In genomic region chr18:9433616-9434239, GRCh38 we compare ENCODE assay signal across 15 cellular contexts. TPM values are rescaled to one million over a fixed set of nuclear protein-coding genes. Genes with fewer than 3 reads are reported as not detected.
A peak's percentile ranks its signal among the peaks of the same experiment; 100 is the strongest.
DNase-seq lines count a peak whose midpoint lies in the region; ATAC-seq, FAIRE-seq and TF ChIP-seq lines count a peak whose summit lies in the region.
"Had no signal": no experiment of that assay in that cellular context is flagged by ENCODE, and none has a peak within 500 bp of the region (broad histone marks: within the 10 kb centered on the region; RNA-seq: fewer than 3 reads in every experiment).

No MANE protein-coding gene starts in this region.

- no peak for FAIRE-seq in urothelium cell line (lab: Jason Lieb, UNC)
- no peak for FAIRE-seq in RCC 7860 (lab: Jason Lieb, UNC)
- FAIRE-seq: TTC549 had no signal

- H3K27me3 ChIP-seq in HAP-1 (ENCODE audit: low read depth), result no peaks in the 10 kb centered on the region
- H3K27me3 ChIP-seq in naive thymus-derived CD4-positive, alpha-beta T cell (ENCODE audit: control insufficient read depth in 2 of 2, insufficient read depth in 2 of 2, low read length in 2 of 2), result no peaks in the 10 kb centered on the region
- H3K27me3 ChIP-seq: breast epithelium had no signal

- H3K4me1 ChIP-seq in HAP-1, result peaks cover 10% of the 10 kb centered on the region
- no peaks in the 10 kb centered on the region for H3K4me1 ChIP-seq in naive thymus-derived CD4-positive, alpha-beta T cell (ENCODE audit: control insufficient read depth in 2 of 2, insufficient read depth in 2 of 2, low read length in 2 of 2)

- no peaks in the 10 kb centered on the region for H3K27me3 Mint-ChIP-seq in activated B cell treated with CpG ODN at 0.5 μM for 24 hours
- H3K27me3 Mint-ChIP-seq in naive thymus-derived CD4-positive, alpha-beta T cell, result peaks cover 3 to 11% (median 7%) of the 10 kb centered on the region in 5 donors

- H3K27ac ChIP-seq in naive thymus-derived CD4-positive, alpha-beta T cell (ENCODE audit: low read depth, low read length), result no peak overlapping the region
- H3K27ac ChIP-seq: breast epithelium had no signal

- ATAC-seq in activated B cell treated with CpG ODN at 0.5 μM for 24 hours (ENCODE audit: low read depth), result no peak
- ATAC-seq in naive thymus-derived CD4-positive, alpha-beta T cell, result peak; percentile 38
- no peak for ATAC-seq in GM19023 (IDR thresholded peaks at IDR 0.05; ENCODE audit: unreplicated experiment)

- TF ChIP-seq CTCF in activated B cell treated with CpG ODN at 0.5 μM for 24 hours (IDR thresholded peaks at IDR 0.05), result no peak

- H3K36me3 ChIP-seq in HAP-1 (replicated peaks), result no peaks in the 10 kb centered on the region
- no peaks in the 10 kb centered on the region for H3K36me3 ChIP-seq in naive thymus-derived CD4-positive, alpha-beta T cell (ENCODE audit: control insufficient read depth in 2 of 3, insufficient read depth in 3 of 3, low read length in 3 of 3)
- H3K36me3 ChIP-seq: breast epithelium had no signal

- no peaks in the 10 kb centered on the region for H3K36me3 Mint-ChIP-seq in activated B cell treated with CpG ODN at 0.5 μM for 24 hours (ENCODE audit: low read depth)
- peaks cover 0 to 7% (median 0%) of the 10 kb centered on the region in 5 donors for H3K36me3 Mint-ChIP-seq in naive thymus-derived CD4-positive, alpha-beta T cell
- H3K36me3 Mint-ChIP-seq: CD8-positive, alpha-beta memory T cell had no signal

- no peaks in the 10 kb centered on the region for H3K9me3 Mint-ChIP-seq in activated B cell treated with CpG ODN at 0.5 μM for 24 hours
- H3K9me3 Mint-ChIP-seq in naive thymus-derived CD4-positive, alpha-beta T cell, result peaks cover 0 to 8% (median 1%) of the 10 kb centered on the region in 11 donors
- H3K9me3 Mint-ChIP-seq: CD8-positive, alpha-beta memory T cell had no signal

- H3K27ac Mint-ChIP-seq in activated B cell treated with CpG ODN at 0.5 μM for 24 hours, result no peak overlapping the region
- peak overlapping the region in 1 of 9 donors; percentile 6 for H3K27ac Mint-ChIP-seq in naive thymus-derived CD4-positive, alpha-beta T cell

- no peaks in the 10 kb centered on the region for H3K9me3 ChIP-seq in HAP-1
- H3K9me3 ChIP-seq in naive thymus-derived CD4-positive, alpha-beta T cell (ENCODE audit: control insufficient read depth in 2 of 3, low read length in 3 of 3), result no peaks in the 10 kb centered on the region
- H3K9me3 ChIP-seq: breast epithelium had no signal

- no peak overlapping the region for H3K4me3 ChIP-seq in HAP-1
- H3K4me3 ChIP-seq in naive thymus-derived CD4-positive, alpha-beta T cell (ENCODE audit: low read length), result no peak overlapping the region
- H3K4me3 ChIP-seq: breast epithelium had no signal

- CTCF ChIA-PET in activated B cell treated with CpG ODN at 0.5 μM for 24 hours (lab: Charles Lee), result no interaction called here
- CTCF ChIA-PET in naive thymus-derived CD4-positive, alpha-beta T cell (lab: Charles Lee), result no interaction called here

- intact Hi-C loops in activated B cell treated with CpG ODN at 0.5 μM for 24 hours (cut with micrococcal nuclease), result no loop called here
- intact Hi-C loops in naive thymus-derived CD4-positive, alpha-beta T cell (cut with micrococcal nuclease), result no loop called here

- peak; percentile 77 for DNase-seq in DMS 273 treated with DMSO at 0.1 percent for 48 hours (lab: John Stamatoyannopoulos, UW)
- peak; percentile 14 to 58 for DNase-seq in HAP-1 (ENCODE audit: low spot score in 2 of 2)
- DNase-seq in activated B cell treated with CpG ODN at 0.5 μM for 24 hours, result no peak
- no peak for DNase-seq in naive thymus-derived CD4-positive, alpha-beta T cell
- no peak for DNase-seq in NCI-H187 treated with DMSO at 0.1 percent for 48 hours (lab: John Stamatoyannopoulos, UW)
- no peak for DNase-seq in urothelium cell line (ENCODE audit: low spot score)
- DNase-seq in RCC 7860 (ENCODE audit: low spot score), result no peak
- DNase-seq: activated T-cell treated with anti-CD3 and anti-CD28 coated beads, Interleukin-2, amount 50 U/mL, for 1 hour; CD8-positive, alpha-beta memory T cell; erythroblast; NCI-H1417; stimulated activated CD4-positive, alpha-beta T cell treated with anti-CD3 and anti-CD28 coated beads, Interleukin-4, amount 100 ng/mL, for 4 hours had no signal

- in situ Hi-C loops in HAP-1 (cut with MboI; ENCODE audit: low sequenced_read_pairs), result no loop called here

- peaks cover 13% of the 10 kb centered on the region for H3K4me1 Mint-ChIP-seq in activated B cell treated with CpG ODN at 0.5 μM for 24 hours
- peaks cover 0 to 8% (median 7%) of the 10 kb centered on the region in 7 donors for H3K4me1 Mint-ChIP-seq in naive thymus-derived CD4-positive, alpha-beta T cell
- H3K4me1 Mint-ChIP-seq: CD8-positive, alpha-beta memory T cell had no signal

- peak overlapping the region; percentile 44 for H3K4me3 Mint-ChIP-seq in activated B cell treated with CpG ODN at 0.5 μM for 24 hours
- H3K4me3 Mint-ChIP-seq in naive thymus-derived CD4-positive, alpha-beta T cell, result peak overlapping the region in 5 of 10 donors; percentile 0 to 48 (median 33)
- H3K4me3 Mint-ChIP-seq: CD8-positive, alpha-beta memory T cell had no signal

- POLR2A ChIA-PET in activated B cell treated with CpG ODN at 0.5 μM for 24 hours (lab: Charles Lee), result no interaction called here
- POLR2A ChIA-PET in naive thymus-derived CD4-positive, alpha-beta T cell (lab: Charles Lee), result no interaction called here

RNA-seq across cellular contexts. Expression of gene RALBP1, which starts 41.6 kb away (rescaled TPM):
- total RNA-seq in activated B cell treated with CpG ODN at 0.5 μM for 24 hours, result 31.9 and 32.7 TPM in 2 replicates
- 10 to 100 TPM; 20.3 to 47.8 (median 42.2) TPM for total RNA-seq in naive thymus-derived CD4-positive, alpha-beta T cell
- 10 to 100 TPM; 31.5 to 40.0 TPM for polyA plus RNA-seq in naive thymus-derived CD4-positive, alpha-beta T cell

Comparison
In these comparisons a context has a peak if more than half of its experiments do, and no peak if none do; other contexts are left out.
1. DNase-seq: peak in DMS 273 treated with DMSO at 0.1 percent for 48 hours (single experiment) and HAP-1 (2 of 2); none in activated B cell treated with CpG ODN at 0.5 μM for 24 hours (single experiment), naive thymus-derived CD4-positive, alpha-beta T cell (0 of 9), NCI-H187 treated with DMSO at 0.1 percent for 48 hours (single experiment), urothelium cell line (single experiment) and RCC 7860 (single experiment).